In the genomic region with DNA sequence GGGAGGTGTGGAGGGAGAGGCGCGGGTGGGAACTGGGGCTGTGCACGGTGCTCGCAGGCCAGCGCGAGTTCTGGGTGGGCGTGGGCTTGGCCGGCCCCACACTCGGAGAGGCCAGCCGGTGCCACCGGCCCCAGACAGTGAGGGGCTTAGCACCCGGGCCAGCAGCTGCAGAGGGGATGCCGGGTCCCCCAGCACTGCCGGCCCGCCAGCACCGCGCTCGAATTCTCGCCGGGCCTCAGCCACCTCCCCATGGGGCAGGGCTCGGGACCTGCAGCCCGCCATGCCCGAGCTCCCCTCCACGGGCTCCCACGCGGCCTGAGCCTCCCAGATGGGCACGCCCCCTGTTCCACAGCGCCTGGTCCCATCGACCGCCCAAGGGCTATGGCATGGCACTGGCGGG, we compare ENCODE assay signal across 26 cellular contexts.
"Had no signal": no experiment of that assay in that cellular context is flagged by ENCODE, and none has a peak within 500 bp of the region (broad histone marks: within the 10 kb centered on the region; RNA-seq: fewer than 3 reads in every experiment).

No MANE protein-coding gene starts in this region.

- FAIRE-seq: small intestine had no signal

- H3K27ac ChIP-seq: ovary, parathyroid adenoma, psoas muscle, right lobe of liver, sigmoid colon, stomach, thoracic aorta, thyroid gland, tibial nerve, upper lobe of left lung, uterus had no signal

- H3K36me3 ChIP-seq: ovary, right lobe of liver, sigmoid colon, stomach, thyroid gland, upper lobe of left lung, uterus had no signal

- ATAC-seq: naive thymus-derived CD8-positive, alpha-beta T cell; natural killer cell treated with Interleukin-12 subunit alpha and Interleukin-12 subunit beta and Interleukin-15 and Interleukin-18, amount 100 ng/mL, for 72 hours; psoas muscle; right cardiac atrium; right lobe of liver; stimulated activated effector memory CD8-positive, alpha-beta T cell treated with anti-CD3 and anti-CD28 coated beads, Interleukin-12 subunit alpha, Interleukin-12 subunit beta, amount 100 ng/mL, for 72 hours; stimulated activated naive B cell treated with anti-CD40 and anti-IgM and Interleukin-4, amounts not matched to agents 10 μg/mL and 1 μg/mL and 100 μg/mL, for 72 hours had no signal

- H2AFZ ChIP-seq: parathyroid adenoma had no signal

- H3K27me3 ChIP-seq: ovary, right lobe of liver, sigmoid colon, stomach, thyroid gland, tibial nerve, upper lobe of left lung, uterus had no signal

- DNase-seq: naive B cell; naive thymus-derived CD8-positive, alpha-beta T cell; nephron progenitor cell; occipital lobe; ovary; psoas muscle; right lobe of liver; sigmoid colon; small intestine; stimulated activated CD4-positive, alpha-beta T cell treated with anti-CD3 and anti-CD28 coated beads, Interleukin-15, amount 100 ng/mL, for 24 hours; stimulated activated CD4-positive, alpha-beta T cell treated with anti-CD3 and anti-CD28 coated beads, Interleukin-2, amount 100 ng/mL, for 24 hours; stimulated activated CD4-positive, alpha-beta T cell treated with anti-CD3 and anti-CD28 coated beads, Interleukin-2, amount 100 ng/mL, for 48 hours; stimulated activated CD4-positive, alpha-beta T cell treated with anti-CD3 and anti-CD28 coated beads, Interleukin-4, amount 100 ng/mL, for 24 hours; stimulated activated naive B cell treated with anti-CD40 and anti-IgM and Interleukin-4, amounts not matched to agents 10 μg/mL and 1 μg/mL and 100 μg/mL, for 72 hours; stimulated activated naive CD4-positive, alpha-beta T cell treated with Interleukin-2 at 50 U/mL for 16 hours; stomach; thyroid gland; trophoblast cell; uterus had no signal

- H3K27ac Mint-ChIP-seq: naive B cell; naive thymus-derived CD8-positive, alpha-beta T cell; natural killer cell treated with Interleukin-12 subunit alpha and Interleukin-12 subunit beta and Interleukin-15 and Interleukin-18, amount 100 ng/mL, for 72 hours; nephron progenitor cell; stimulated activated effector memory CD8-positive, alpha-beta T cell treated with anti-CD3 and anti-CD28 coated beads, Interleukin-12 subunit alpha, Interleukin-12 subunit beta, amount 100 ng/mL, for 72 hours; stimulated activated naive B cell treated with anti-CD40 and anti-IgM and Interleukin-4, amounts not matched to agents 10 μg/mL and 1 μg/mL and 100 μg/mL, for 72 hours had no signal

- H3K9ac ChIP-seq: parathyroid adenoma had no signal

- H3K4me3 ChIP-seq: ovary, psoas muscle, right lobe of liver, sigmoid colon, stomach, thoracic aorta, thyroid gland, tibial nerve, upper lobe of left lung, uterus had no signal

- H3K36me3 Mint-ChIP-seq: stimulated activated effector memory CD8-positive, alpha-beta T cell treated with anti-CD3 and anti-CD28 coated beads, Interleukin-12 subunit alpha, Interleukin-12 subunit beta, amount 100 ng/mL, for 72 hours had no signal

- H3K4me1 ChIP-seq: parathyroid adenoma, psoas muscle, right lobe of liver, sigmoid colon, stomach, tibial nerve, upper lobe of left lung, uterus had no signal

- H3K9me3 ChIP-seq: ovary, thyroid gland had no signal
